26 cellular contexts compared by ENCODE assay signal in the genomic region with DNA sequence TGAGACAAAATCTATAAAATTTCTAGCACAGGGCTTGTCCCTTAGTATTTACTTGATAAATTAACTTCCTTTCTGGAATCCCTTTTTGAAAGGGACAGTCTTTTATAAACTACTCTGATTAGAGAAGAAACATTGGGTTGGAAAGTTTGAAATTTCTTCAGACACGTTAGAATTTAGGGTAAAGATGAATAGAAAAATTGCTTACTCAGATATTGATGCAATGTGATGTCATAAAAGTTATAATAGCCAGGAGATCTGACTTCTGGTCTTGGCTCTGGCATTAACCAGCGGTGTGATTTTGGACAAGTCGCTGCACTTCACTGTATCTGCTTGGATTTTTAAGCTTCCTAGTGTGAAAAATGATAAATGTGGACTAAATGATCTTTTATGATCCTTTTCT.
"Had no signal": no experiment of that assay in that cellular context is flagged by ENCODE, and none has a peak within 500 bp of the region (broad histone marks: within the 10 kb centered on the region; RNA-seq: fewer than 3 reads in every experiment).

No MANE protein-coding gene starts in this region.

- H3K4me3 ChIP-seq: left ventricle myocardium inferior, lung, neural progenitor cell, right atrium auricular region, skin epidermis, suprapubic skin, thoracic aorta, tibial artery, uterus had no signal

- H3K4me2 ChIP-seq: neural progenitor cell had no signal

- H3K9ac ChIP-seq: neural progenitor cell had no signal

- H3K9me3 ChIP-seq: left ventricle myocardium inferior, neutrophil, right atrium auricular region, suprapubic skin, thoracic aorta, tibial artery, uterus had no signal

- H3K4me3 Mint-ChIP-seq: immature natural killer cell; mesothelial cell of epicardium; naive B cell; natural killer cell; nephron progenitor cell; neural progenitor cell; stimulated activated naive CD8-positive, alpha-beta T cell treated with anti-CD3 and anti-CD28 coated beads, Interleukin-15, Interleukin-2, amounts not matched to agents 100 ng/mL and 50 ng/mL, for 24 hours had no signal

- DNase-seq: hypothalamus; immature natural killer cell; left ventricle myocardium inferior; mesendoderm; naive B cell; natural killer cell; nephron progenitor cell; occipital lobe; stimulated activated CD4-positive, alpha-beta T cell treated with anti-CD3 and anti-CD28 coated beads, Interleukin-12 subunit alpha, Interleukin-12 subunit beta, amount 100 ng/mL, for 4 hours; stimulated activated CD4-positive, alpha-beta T cell treated with anti-CD3 and anti-CD28 coated beads, Interleukin-15, amount 100 ng/mL, for 24 hours; stimulated activated CD4-positive, alpha-beta T cell treated with anti-CD3 and anti-CD28 coated beads, Interleukin-2, amount 100 ng/mL, for 24 hours; stimulated activated CD4-positive, alpha-beta T cell treated with anti-CD3 and anti-CD28 coated beads, Interleukin-4, amount 100 ng/mL, for 1 hour; stimulated activated naive CD4-positive, alpha-beta T cell; tibial artery; uterus had no signal

- H3K27ac ChIP-seq: left ventricle myocardium inferior, neural progenitor cell, neutrophil, right atrium auricular region, skin epidermis, suprapubic skin, thoracic aorta, tibial artery, uterus had no signal

- ATAC-seq: natural killer cell, sciatic nerve had no signal

- H2AFZ ChIP-seq: neural progenitor cell had no signal

- H3K36me3 ChIP-seq: left ventricle myocardium inferior, neural progenitor cell, neutrophil, right atrium auricular region, suprapubic skin, thoracic aorta, tibial artery, uterus had no signal

- H3K36me3 Mint-ChIP-seq: immature natural killer cell, mesothelial cell of epicardium, natural killer cell, neural progenitor cell had no signal

- H3K9me3 Mint-ChIP-seq: mesothelial cell of epicardium, neural progenitor cell had no signal

- H3K27me3 Mint-ChIP-seq: progenitor cell of endocrine pancreas had no signal

- H3K4me1 Mint-ChIP-seq: naive B cell, natural killer cell, nephron progenitor cell, neural progenitor cell had no signal

- H3K4me1 ChIP-seq: left ventricle myocardium inferior, neural progenitor cell, right atrium auricular region, suprapubic skin, tibial artery, uterus had no signal

- H3K27ac Mint-ChIP-seq: immature natural killer cell; mesothelial cell of epicardium; naive B cell; natural killer cell; nephron progenitor cell; neural progenitor cell; progenitor cell of endocrine pancreas; stimulated activated naive CD8-positive, alpha-beta T cell treated with anti-CD3 and anti-CD28 coated beads, Interleukin-15, Interleukin-2, amounts not matched to agents 100 ng/mL and 50 ng/mL, for 24 hours had no signal

- H3K27me3 ChIP-seq: neural progenitor cell, neutrophil, right atrium auricular region, suprapubic skin, uterus had no signal
